Comparison of ENCODE assay signal across 21 cellular contexts in the genomic region with DNA sequence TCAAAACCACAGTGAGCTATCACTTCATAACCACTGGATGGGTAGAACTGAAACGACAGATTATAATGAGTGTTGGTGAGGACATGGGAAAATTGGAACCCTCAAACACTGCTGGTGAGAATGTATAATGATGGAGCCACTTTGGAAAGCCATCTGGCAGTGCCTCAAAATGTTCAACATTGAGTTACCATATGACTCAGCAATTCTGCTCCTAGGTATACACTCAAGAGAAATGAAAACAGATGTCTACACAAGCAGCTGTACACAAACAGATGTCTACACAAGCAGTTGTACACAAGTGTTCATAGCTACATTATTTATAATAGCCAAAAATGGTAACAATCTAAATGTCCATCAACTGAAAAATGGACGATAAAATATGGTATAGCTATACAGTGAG.
"Had no signal": no experiment of that assay in that cellular context is flagged by ENCODE, and none has a peak within 500 bp of the region (broad histone marks: within the 10 kb centered on the region; RNA-seq: fewer than 3 reads in every experiment).

No MANE protein-coding gene starts in this region.

- H3K4me3 ChIP-seq: esophagus squamous epithelium, gastrocnemius medialis, lower lobe of right lung, prostate gland, right atrium auricular region, sigmoid colon, stomach, thyroid gland, vagina had no signal

- H3K9me3 ChIP-seq: esophagus squamous epithelium, gastrocnemius medialis, lower lobe of right lung, prostate gland, right atrium auricular region, sigmoid colon, stomach, thyroid gland, vagina had no signal

- H3K27me3 ChIP-seq: esophagus squamous epithelium, gastrocnemius medialis, right atrium auricular region, sigmoid colon, stomach, thyroid gland, vagina had no signal

- H3K27ac ChIP-seq: esophagus squamous epithelium, gastrocnemius medialis, lower lobe of right lung, prostate gland, right atrium auricular region, sigmoid colon, stomach, thyroid gland, vagina had no signal

- DNase-seq: effector memory CD8-positive, alpha-beta T cell; erythroblast; esophagus squamous epithelium; gastrocnemius medialis; head of caudate nucleus; left ventricle myocardium superior; lower lobe of right lung; naive thymus-derived CD8-positive, alpha-beta T cell; nephron progenitor cell; nucleus accumbens; sigmoid colon; stimulated activated CD4-positive, alpha-beta T cell treated with anti-CD3 and anti-CD28 coated beads, Interleukin-2, amount 100 ng/mL, for 24 hours; stimulated activated CD4-positive, alpha-beta T cell treated with anti-CD3 and anti-CD28 coated beads, Interleukin-4, amount 100 ng/mL, for 24 hours; stimulated activated naive CD4-positive, alpha-beta T cell treated with Interleukin-2 at 50 U/mL for 16 hours; stomach; thyroid gland; trophoblast cell had no signal

- H3K36me3 ChIP-seq: esophagus squamous epithelium, gastrocnemius medialis, lower lobe of right lung, prostate gland, right atrium auricular region, sigmoid colon, stomach, thyroid gland, vagina had no signal

- ATAC-seq: effector memory CD8-positive, alpha-beta T cell; gastrocnemius medialis; left ventricle myocardium superior; lower lobe of right lung; naive thymus-derived CD8-positive, alpha-beta T cell; stimulated activated effector memory CD8-positive, alpha-beta T cell treated with anti-CD3 and anti-CD28 coated beads, Interleukin-12 subunit alpha, Interleukin-12 subunit beta, amount 100 ng/mL, for 72 hours had no signal

- H3K4me1 ChIP-seq: lower lobe of right lung, prostate gland, right atrium auricular region, thyroid gland, vagina had no signal
